In the genomic region with DNA sequence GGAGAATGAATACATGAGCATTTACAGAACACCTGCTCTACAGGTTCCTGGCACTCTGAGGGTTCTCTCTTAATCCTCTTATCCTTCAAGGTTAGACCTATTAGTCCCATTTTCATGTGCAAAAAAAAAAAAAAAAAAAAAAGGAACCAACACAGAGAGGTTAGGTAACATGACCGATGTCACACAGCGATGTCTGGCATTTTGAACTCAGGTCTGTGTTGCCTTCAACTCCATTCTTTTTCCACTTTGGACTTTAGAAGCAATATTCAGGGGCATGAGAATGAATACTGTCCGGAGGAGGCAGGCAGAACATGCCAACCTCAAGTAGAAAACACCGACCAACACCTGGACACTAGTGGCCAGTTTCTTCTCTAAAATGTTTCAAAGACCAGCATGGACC, we compare ENCODE assay signal across 3 cellular contexts.
TF ChIP-seq lines count a peak whose summit lies in the region.

No MANE protein-coding gene starts in this region.

TF ChIP-seq in A549, 52 proteins besides CTCF, POLR2A, EP300 and RAD21:
- TF ChIP-seq KDM1A (IDR thresholded peaks at IDR 0.05; ENCODE audit: low read depth) (peak; percentile 46; the same call in 1 of the 2 replicates), SMC3 (IDR thresholded peaks at IDR 0.05) (no peak)

TF ChIP-seq in HEK293, 187 proteins besides CTCF, POLR2A, EP300 and RAD21:
- TF ChIP-seq RBAK (tag by site-specific recombination; IDR thresholded peaks at IDR 0.05) (no peak), ZNF768 (tag by site-specific recombination; IDR thresholded peaks at IDR 0.05) (peak; percentile 78)

TF ChIP-seq in H1, 55 proteins besides CTCF, POLR2A, EP300 and RAD21:
- TF ChIP-seq HDAC2 (IDR thresholded peaks at IDR 0.05; ENCODE audit: borderline replicate concordance in 1 of 2, low read depth in 2 of 2, low read length in 2 of 2) (peak in 1 of 2 experiments; percentile 86; a peak in 1 of 4 replicates), KDM1A (IDR thresholded peaks at IDR 0.05; ENCODE audit: borderline replicate concordance, low read length) (peak; percentile 95), EGR1 (IDR thresholded peaks at IDR 0.05; ENCODE audit: borderline replicate concordance, low read depth, low read length) (no peak), CHD1 (IDR thresholded peaks at IDR 0.05; ENCODE audit: low read depth, low read length) (no peak), CBX5 (IDR thresholded peaks at IDR 0.05; ENCODE audit: low read depth, low read length) (no peak)
